In the genomic region with DNA sequence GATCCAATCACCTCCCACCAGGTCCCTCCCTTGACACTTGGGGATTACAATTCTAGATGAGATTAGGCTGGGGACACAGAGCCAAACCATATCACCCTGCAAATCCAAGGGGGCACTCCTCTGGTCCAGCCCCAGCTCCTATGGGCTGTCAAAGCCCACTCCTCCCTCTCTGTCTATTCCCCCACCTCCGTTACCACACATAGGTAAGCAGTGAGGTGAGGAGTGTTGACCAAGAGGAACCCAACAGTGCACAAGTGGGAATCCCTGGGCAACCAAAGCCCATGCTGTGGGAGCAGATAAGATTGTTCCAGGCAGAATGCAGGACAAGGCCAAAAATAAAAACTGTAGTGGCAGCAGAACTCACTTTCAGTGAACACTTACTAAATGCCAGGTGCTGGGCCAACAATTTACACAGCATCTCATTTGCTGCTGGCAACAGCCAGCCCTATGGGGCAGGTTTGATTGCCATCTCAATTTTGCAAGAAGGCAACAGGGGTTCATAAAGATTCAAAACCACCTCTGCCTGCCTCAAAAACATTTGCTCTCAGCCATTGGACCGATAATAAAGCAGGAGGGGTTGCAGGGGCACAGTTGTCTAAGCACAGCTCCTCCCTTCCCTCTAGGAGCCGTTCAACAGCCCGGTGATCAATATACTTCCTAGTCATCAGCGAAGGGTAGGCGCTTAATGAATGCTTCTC, we compare ENCODE assay signal across 8 cellular contexts. TPM values are rescaled to one million over a fixed set of nuclear protein-coding genes. Genes with fewer than 3 reads are reported as not detected.
DNase-seq lines count a peak whose midpoint lies in the region; ATAC-seq and TF ChIP-seq lines count a peak whose summit lies in the region.

No MANE protein-coding gene starts in this region.

- no peak for TF ChIP-seq CTCF in hepatocyte (IDR thresholded peaks at IDR 0.05; ENCODE audit: poor library complexity)
- no peak for TF ChIP-seq CTCF in upper lobe of left lung (IDR thresholded peaks at IDR 0.05)

- H3K36me3 ChIP-seq in hepatocyte (replicated peaks; ENCODE audit: insufficient read depth, low read depth) (no peaks in the 10 kb centered on the region), upper lobe of left lung (peaks cover 0 to 21% (median 0%) of the 10 kb centered on the region in 4 donors)

- TF ChIP-seq EP300 in upper lobe of left lung (IDR thresholded peaks at IDR 0.05), result no peak

- peak overlapping the region; percentile 22 for H2AFZ ChIP-seq in hepatocyte

- H3K4me3 ChIP-seq in hepatocyte, result peak overlapping the region; percentile 38
- peak overlapping the region in 3 of 4 donors; percentile 56 to 60 (median 60) for H3K4me3 ChIP-seq in upper lobe of left lung

- intact Hi-C loops in Right ventricle myocardium superior (cut with DNase I), result no loop called here
- intact Hi-C loops in cardiac septum (cut with DNase I), result no loop called here

- peak overlapping the region; percentile 93 for H3K4me2 ChIP-seq in hepatocyte

- no peaks in the 10 kb centered on the region for H3K9me3 ChIP-seq in hepatocyte (ENCODE audit: low read depth)
- no peaks in the 10 kb centered on the region for H3K9me3 ChIP-seq in upper lobe of left lung

- DNase-seq in Right ventricle myocardium superior (no peak), cardiac septum (ENCODE audit: low spot score) (no peak), hepatocyte (ENCODE audit: low spot score) (peak; percentile 5), upper lobe of left lung (no peak), GM03348 (ENCODE audit: low spot score) (no peak)
- no peak for DNase-seq in T-helper 2 cell treated with Interferon-gamma antibody and Interleukin-4, amounts not matched to agents 5 μg/mL and 100 μg/mL, for 36 hours (ENCODE audit: low spot score)
- no peak for DNase-seq in stimulated activated CD4-positive, alpha-beta T cell treated with anti-CD3 and anti-CD28 coated beads, Interleukin-12 subunit alpha, Interleukin-12 subunit beta, amount 100 ng/mL, for 4 hours

- peaks cover 4% of the 10 kb centered on the region for H4K20me1 ChIP-seq in hepatocyte (ENCODE audit: insufficient read depth, poor library complexity, severe bottlenecking)

- 11% methylated on average over 6 of the region's 6 CpGs for WGBS in hepatocyte (ENCODE audit: low lambda C conversion rate, missing lambda C conversion rate)
- 13 to 17% methylated on average over 6 of the region's 6 CpGs for WGBS in upper lobe of left lung, 2 donors

- peaks cover 29% of the 10 kb centered on the region for H3K36me3 Mint-ChIP-seq in T-helper 2 cell treated with Interferon-gamma antibody and Interleukin-4, amounts not matched to agents 5 μg/mL and 100 μg/mL, for 36 hours (ENCODE audit: low read depth)

- TF ChIP-seq POLR2A in upper lobe of left lung (IDR thresholded peaks at IDR 0.05), result no peak

- H3K27ac ChIP-seq in hepatocyte, result peak overlapping the region; percentile 13
- peak overlapping the region in 1 of 4 donors; percentile 17 for H3K27ac ChIP-seq in upper lobe of left lung

- H3K27me3 ChIP-seq in hepatocyte (no peaks in the 10 kb centered on the region), upper lobe of left lung (no peaks in the 10 kb centered on the region)

- peaks cover 17% of the 10 kb centered on the region for H3K4me1 ChIP-seq in hepatocyte (ENCODE audit: insufficient read depth)
- H3K4me1 ChIP-seq in upper lobe of left lung, result peaks cover 16 to 32% (median 22%) of the 10 kb centered on the region in 4 donors

- no peaks in the 10 kb centered on the region for H3K9me2 ChIP-seq in hepatocyte (replicated peaks; ENCODE audit: insufficient read depth)

- H3K79me2 ChIP-seq in hepatocyte, result peaks cover 3% of the 10 kb centered on the region

- H3K4me1 Mint-ChIP-seq in T-helper 2 cell treated with Interferon-gamma antibody and Interleukin-4, amounts not matched to agents 5 μg/mL and 100 μg/mL, for 36 hours (ENCODE audit: low read depth), result peaks cover 25% of the 10 kb centered on the region

- H3K4me3 Mint-ChIP-seq in T-helper 2 cell treated with Interferon-gamma antibody and Interleukin-4, amounts not matched to agents 5 μg/mL and 100 μg/mL, for 36 hours, result peak overlapping the region; percentile 92

- H3K27me3 Mint-ChIP-seq in T-helper 2 cell treated with Interferon-gamma antibody and Interleukin-4, amounts not matched to agents 5 μg/mL and 100 μg/mL, for 36 hours (ENCODE audit: low read depth), result no peaks in the 10 kb centered on the region

- ATAC-seq in Right ventricle myocardium superior (ENCODE audit: poor library complexity) (peak; percentile 45), upper lobe of left lung (ENCODE audit: low FRiP score in 2 of 2) (no peak), HG02970 (IDR thresholded peaks at IDR 0.05; ENCODE audit: low FRiP score, unreplicated experiment) (no peak)

- no peaks in the 10 kb centered on the region for H3K9me3 Mint-ChIP-seq in T-helper 2 cell treated with Interferon-gamma antibody and Interleukin-4, amounts not matched to agents 5 μg/mL and 100 μg/mL, for 36 hours

- peak overlapping the region; percentile 87 for H3K27ac Mint-ChIP-seq in T-helper 2 cell treated with Interferon-gamma antibody and Interleukin-4, amounts not matched to agents 5 μg/mL and 100 μg/mL, for 36 hours

RNA-seq across cellular contexts. Expression of a gene that starts 8.9 kb away (rescaled TPM):
- total RNA-seq in Right ventricle myocardium superior, result 20.4 TPM
- 33.3 TPM for total RNA-seq in cardiac septum
- 38.2 and 48.2 TPM in 2 replicates for total RNA-seq in hepatocyte
- 119 and 139 TPM in 2 replicates for polyA plus RNA-seq in hepatocyte
- total RNA-seq in upper lobe of left lung, result 10 to 100 TPM in 5 of 6 donors, 1 to 10 TPM in 1; 3.1 to 73.1 (median 38.9) TPM

RNA-seq across cellular contexts. Expression of a gene that starts 14.8 kb away (rescaled TPM):
- total RNA-seq in Right ventricle myocardium superior (22.5 TPM), cardiac septum (25.9 TPM), hepatocyte (22.8 and 28.3 TPM in 2 replicates), upper lobe of left lung (100 to 1,000 TPM in 1 of 6 donors, 10 to 100 TPM in 5; 40.4 to 107 (median 48.4) TPM)
- 30.0 and 38.6 TPM in 2 replicates for polyA plus RNA-seq in hepatocyte

RNA-seq across cellular contexts. Expression of a gene that starts 18.4 kb away (rescaled TPM):
- total RNA-seq in Right ventricle myocardium superior (0.24 TPM), cardiac septum (0.43 TPM), hepatocyte (0.20 and 0.30 TPM in 2 replicates), upper lobe of left lung (1 to 10 TPM in 2 of 6 donors, under 1 TPM in 2, not detected in 2; 0.26 to 4.2 (median 0.97) TPM)
- polyA plus RNA-seq in hepatocyte, result 1.3 and 1.5 TPM in 2 replicates

RNA-seq across cellular contexts. Expression of a gene that starts 21.1 kb away (rescaled TPM):
- total RNA-seq in Right ventricle myocardium superior (4.5 TPM), cardiac septum (5.9 TPM), hepatocyte (24.1 and 34.6 TPM in 2 replicates), upper lobe of left lung (10 to 100 TPM; 22.2 to 47.4 (median 28.3) TPM)
- 44.5 and 49.8 TPM in 2 replicates for polyA plus RNA-seq in hepatocyte
